Comparison of ENCODE assay signal across 18 cellular contexts in the genomic region with DNA sequence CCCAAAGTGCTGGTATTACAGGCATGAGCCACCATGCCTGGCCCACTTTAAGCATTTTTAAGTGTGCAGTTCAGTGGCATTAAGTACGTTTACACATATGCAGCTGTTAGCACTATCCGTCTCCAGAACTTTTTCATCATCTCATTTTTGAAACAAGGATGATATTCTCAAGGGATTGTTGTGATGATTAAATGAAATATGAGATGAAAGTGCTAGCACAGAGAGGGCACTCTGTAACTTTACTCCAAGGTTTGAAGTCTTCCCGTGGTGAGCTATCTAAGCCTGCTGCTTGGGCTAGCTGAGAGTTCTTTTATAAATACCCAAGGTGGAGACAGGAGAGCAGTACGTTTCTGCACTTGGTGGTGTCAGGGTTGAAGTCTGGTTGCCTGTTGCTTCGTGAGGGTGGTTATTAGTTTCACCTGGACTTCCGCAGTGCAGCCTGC. TPM values are rescaled to one million over a fixed set of nuclear protein-coding genes. Genes with fewer than 3 reads are reported as not detected.
DNase-seq lines count a peak whose midpoint lies in the region; ATAC-seq, FAIRE-seq and TF ChIP-seq lines count a peak whose summit lies in the region.
"Had no signal": no experiment of that assay in that cellular context is flagged by ENCODE, and none has a peak within 500 bp of the region (broad histone marks: within the 10 kb centered on the region; RNA-seq: fewer than 3 reads in every experiment).

No MANE protein-coding gene starts in this region.

- H3K4me3 ChIP-seq in GM23338 (no peak overlapping the region), Karpas-422 (ENCODE audit: low read length) (no peak overlapping the region), K562 (no peak overlapping the region)
- H3K4me3 ChIP-seq: left lung, mucosa of descending colon, smooth muscle cell had no signal

- peak; percentile 19 for DNase-seq in GM23338 (ENCODE audit: low spot score)
- DNase-seq in Karpas-422, result no peak
- DNase-seq in K562 (ENCODE audit: extremely low read depth in 1 of 4, low spot score in 3 of 4), result no peak
- DNase-seq in nephron progenitor cell, result no peak
- DNase-seq in germinal center (ENCODE audit: low spot score), result no peak
- DNase-seq: activated CD4-positive, alpha-beta T cell treated with anti-CD3 and anti-CD28 coated beads for 4 hours; left lung; mucosa of descending colon; NCI-H526; occipital lobe; PC-3 had no signal

- H3K36me3 Mint-ChIP-seq in GM23338 (ENCODE audit: low read depth), result peaks cover 6% of the 10 kb centered on the region; the same call in 2 of the 3 replicates
- peaks cover 35% of the 10 kb centered on the region for H3K36me3 Mint-ChIP-seq in nephron progenitor cell (ENCODE audit: low read depth)

- H3K27me3 Mint-ChIP-seq in GM23338 (ENCODE audit: insufficient read depth, low read depth, poor library complexity), result no peaks in the 10 kb centered on the region
- H3K27me3 Mint-ChIP-seq in nephron progenitor cell (ENCODE audit: low read depth, poor library complexity), result no peaks in the 10 kb centered on the region
- H3K27me3 Mint-ChIP-seq: activated naive CD4-positive, alpha-beta T cell treated with anti-CD3 and anti-CD28 coated beads, Interleukin-2, amount 50 U/mL, for 24 hours; IgD-negative memory B cell had no signal

- TF ChIP-seq POLR2A in K562 (conservative IDR thresholded peaks at IDR 0.05), result no peak

- no TSS peak for BruUV-seq in K562 (replicated peaks; lab: Mats Ljungman, UMichigan)

- H3K27ac Mint-ChIP-seq in GM23338, result no peak overlapping the region
- H3K27ac Mint-ChIP-seq in nephron progenitor cell, result peak overlapping the region; percentile 88
- H3K27ac Mint-ChIP-seq: activated naive CD4-positive, alpha-beta T cell treated with anti-CD3 and anti-CD28 coated beads, Interleukin-2, amount 50 U/mL, for 24 hours had no signal

- WGBS in K562 (ENCODE audit: insufficient coverage, low coverage, missing lambda C conversion rate), result 67% methylated on average over 6 of the region's 6 CpGs

- 0 out of 2 replicates have a peak, but pooled peaks cover 5% of the 10 kb centered on the region for H3F3A ChIP-seq in GM23338 (replicated peaks; ENCODE audit: low read depth)

- H3K9me2 ChIP-seq in GM23338 (ENCODE audit: insufficient read depth), result no peaks in the 10 kb centered on the region
- H3K9me2 ChIP-seq in Karpas-422 (replicated peaks; ENCODE audit: insufficient read depth, low read length), result no peaks in the 10 kb centered on the region

- no peak overlapping the region for H2AFZ ChIP-seq in GM23338
- H2AFZ ChIP-seq in Karpas-422 (ENCODE audit: low read length), result no peak overlapping the region
- H2AFZ ChIP-seq in K562 (ENCODE audit: low read depth, low read length), result no peak overlapping the region

- peak; percentile 41 for ATAC-seq in GM23338
- peak; percentile 29; the same call in 2 of the 3 replicates for ATAC-seq in K562
- no peak for ATAC-seq in GM19035 (IDR thresholded peaks at IDR 0.05; ENCODE audit: unreplicated experiment)
- no peak for ATAC-seq in GM21367 (IDR thresholded peaks at IDR 0.05; ENCODE audit: unreplicated experiment)
- ATAC-seq: left lung, mucosa of descending colon, PC-3 had no signal

- H3K9me3 Mint-ChIP-seq in GM23338, result peaks cover 4% of the 10 kb centered on the region; the same call in 1 of the 3 replicates
- peaks cover 8% of the 10 kb centered on the region for H3K9me3 Mint-ChIP-seq in nephron progenitor cell
- H3K9me3 Mint-ChIP-seq: activated naive CD4-positive, alpha-beta T cell treated with anti-CD3 and anti-CD28 coated beads, Interleukin-2, amount 50 U/mL, for 24 hours; IgD-negative memory B cell had no signal

- CTCF ChIA-PET in K562 (lab: Yijun Ruan, JAX; ENCODE audit: low intra/inter-chr PET ratio), result interaction anchor here (0.6 kb wide), 1 partner anchor 538 kb away, joined by 3 read pairs; no protein-coding TSS in a partner anchor

- H3K79me2 ChIP-seq in GM23338 (replicated peaks; ENCODE audit: insufficient read depth) (peaks cover 100% of the 10 kb centered on the region), Karpas-422 (ENCODE audit: low read length) (peaks cover 95% of the 10 kb centered on the region), K562 (ENCODE audit: control insufficient read depth, insufficient read depth, low read length) (peaks cover 89% of the 10 kb centered on the region)

- H3K4me2 ChIP-seq in GM23338 (peak overlapping the region; percentile 41; the same call in 1 of the 2 replicates), Karpas-422 (ENCODE audit: low read depth, low read length, poor library complexity, severe bottlenecking) (no peak overlapping the region), K562 (ENCODE audit: insufficient read depth, low read length) (no peak overlapping the region)
- H3K4me2 ChIP-seq: smooth muscle cell had no signal

- H4K20me1 ChIP-seq in GM23338 (replicated peaks; ENCODE audit: insufficient read depth) (peaks cover 55% of the 10 kb centered on the region), Karpas-422 (ENCODE audit: insufficient read depth, low read depth, low read length) (0 out of 2 replicates have a peak, but pooled peaks cover 3% of the 10 kb centered on the region), K562 (replicated peaks; ENCODE audit: control insufficient read depth, insufficient read depth, low read length) (peaks cover 25% of the 10 kb centered on the region; the same call in 1 of the 2 replicates)

- H3K9ac ChIP-seq in Karpas-422 (ENCODE audit: low read length) (no peak overlapping the region), K562 (ENCODE audit: insufficient read depth in 1 of 2, low read depth in 2 of 2, low read length in 2 of 2) (no peak overlapping the region)

- no peaks in the 10 kb centered on the region for H3K9me3 ChIP-seq in Karpas-422 (ENCODE audit: low read length)
- no peaks in the 10 kb centered on the region for H3K9me3 ChIP-seq in K562 (replicated peaks; ENCODE audit: control insufficient read depth, insufficient read depth, low read depth, low read length)
- H3K9me3 ChIP-seq: left lung, mucosa of descending colon had no signal

- POLR2A ChIA-PET in K562 (lab: Yijun Ruan, JAX), result interaction anchor here (0.5 to 1.6 kb wide), 5 partner anchors 9 to 276 kb away, joined by 3 to 4 read pairs (median 3); no protein-coding TSS in a partner anchor

- H3K4me1 Mint-ChIP-seq in GM23338 (peaks cover 13% of the 10 kb centered on the region), nephron progenitor cell (peaks cover 60% of the 10 kb centered on the region)

- H3K36me3 ChIP-seq in GM23338 (ENCODE audit: insufficient read depth) (no peaks in the 10 kb centered on the region), Karpas-422 (ENCODE audit: insufficient read depth, low read length) (peaks cover 7% of the 10 kb centered on the region; the same call in 1 of the 2 replicates), K562 (ENCODE audit: control insufficient read depth, insufficient read depth, low read length) (peaks cover 29% of the 10 kb centered on the region)

- H3K4me3 Mint-ChIP-seq in GM23338 (no peak overlapping the region), nephron progenitor cell (peak overlapping the region; percentile 22)
- H3K4me3 Mint-ChIP-seq: activated naive CD4-positive, alpha-beta T cell treated with anti-CD3 and anti-CD28 coated beads, Interleukin-2, amount 50 U/mL, for 24 hours had no signal

- FAIRE-seq in K562 (lab: Jason Lieb, UNC), result no peak
- FAIRE-seq: GM19239 had no signal

- no peak for TF ChIP-seq RAD21 in K562 (CRISPR knock-in tag; conservative IDR thresholded peaks at IDR 0.05 in 1 of 2, IDR thresholded peaks at IDR 0.05 in 1 of 2)

- H3K27me3 ChIP-seq in GM23338 (ENCODE audit: insufficient read depth), result no peaks in the 10 kb centered on the region
- H3K27me3 ChIP-seq in Karpas-422 (ENCODE audit: low read length), result no peaks in the 10 kb centered on the region
- H3K27me3 ChIP-seq in K562 (ENCODE audit: control insufficient read depth in 2 of 2, insufficient read depth in 2 of 2, low read length in 2 of 2), result no peaks in the 10 kb centered on the region
- H3K27me3 ChIP-seq: left lung had no signal

- in situ Hi-C loops in K562 (cut with MboI), result no loop called here

- TF ChIP-seq CTCF in GM23338 (conservative IDR thresholded peaks at IDR 0.05; ENCODE audit: low read depth in 2 of 2) (no peak), K562 (IDR thresholded peaks at IDR 0.05 in 2 of 3, conservative IDR thresholded peaks at IDR 0.05 in 1 of 3; ENCODE audit: insufficient read depth in 2 of 3, low read depth in 1 of 3, low read length in 3 of 3) (no peak), nephron progenitor cell (IDR thresholded peaks at IDR 0.05) (no peak)

- peaks cover 12% of the 10 kb centered on the region for H3K4me1 ChIP-seq in GM23338 (ENCODE audit: insufficient read depth)
- H3K4me1 ChIP-seq in Karpas-422 (ENCODE audit: low read length), result peaks cover 14% of the 10 kb centered on the region
- peaks cover 3 to 12% of the 10 kb centered on the region in 2 experiments; a peak in 3 of 5 replicates for H3K4me1 ChIP-seq in K562 (replicated peaks in 1 of 2; ENCODE audit: control insufficient read depth in 2 of 2, insufficient read depth in 2 of 2, low read length in 2 of 2)

- H3K9me1 ChIP-seq in K562 (ENCODE audit: control insufficient read depth, insufficient read depth, low read length), result no peaks in the 10 kb centered on the region

- TF ChIP-seq EP300 in K562 (IDR thresholded peaks at IDR 0.05; ENCODE audit: low read length), result no peak

- peak overlapping the region; percentile 17; the same call in 1 of the 2 replicates for H3K27ac ChIP-seq in GM23338 (ENCODE audit: low read depth)
- H3K27ac ChIP-seq in Karpas-422 (ENCODE audit: low read length), result 0 out of 2 replicates have a peak overlapping the region, but pooled peaks have one; percentile 17
- H3K27ac ChIP-seq in K562 (ENCODE audit: extremely low read depth, low read depth, low read length), result no peak overlapping the region
- H3K27ac ChIP-seq: C4-2B, left lung had no signal

- intact Hi-C loops in K562 (cut with micrococcal nuclease), result no loop called here

RNA-seq across cellular contexts. Expression of a gene that starts 6.6 kb away (rescaled TPM):
- 47.5 and 52.6 TPM in 2 replicates for total RNA-seq in GM23338 (2014; rRNA removed; shearing (Covaris generic))
- polyA plus RNA-seq in GM23338 (2016; fragmentation: Nextera tagmentation; extraction: Ambion mirVana) (20.3 and 20.4 TPM in 2 replicates), K562 (2011; rRNA removed) (39.7 and 54.8 TPM in 2 replicates), K562 (2014; fragmentation: Illumina TruSeq; extraction: Trizol) (41.0 and 46.3 TPM in 2 replicates), K562 (2014; fragmentation: Nextera tagmentation; extraction: Ambion mirVana) (10 to 100 TPM; 15.9 to 20.2 TPM), K562 (2014; rRNA removed) (26.9 and 30.2 TPM in 2 replicates)
- total RNA-seq in Karpas-422 (2014; rRNA removed; shearing (Covaris generic); ENCODE audit: low replicate concordance), result 22.5 and 25.0 TPM in 2 replicates
- 78.5 and 135 TPM in 2 replicates for total RNA-seq in K562 (2011; cell fraction: chromatin; rRNA removed; ENCODE audit: low replicate concordance)
- 130 and 142 TPM in 2 replicates for total RNA-seq in K562 (2011; cell fraction: nucleolus; rRNA removed)
- total RNA-seq in K562 (2011; cell fraction: nucleoplasm; rRNA removed), result 113 and 145 TPM in 2 replicates
- total RNA-seq in K562 (2014; rRNA removed) (14.5 and 22.1 TPM in 2 replicates), K562 (2014; rRNA removed; fragmentation: Illumina TruSeq; extraction: Trizol) (19.7 and 20.9 TPM in 2 replicates), K562 (2015; rRNA removed; fragmentation: Illumina TruSeq; extraction: Trizol) (25.6 and 29.2 TPM in 2 replicates), K562 (2021) (35.0 and 37.9 TPM in 2 replicates)
- polyA plus RNA-seq in K562 (2011; cell fraction: cytosol; rRNA removed), result 46.2 and 53.5 TPM in 2 replicates
- 53.7 and 73.9 TPM in 2 replicates for polyA plus RNA-seq in K562 (2011; cell fraction: nucleus; rRNA removed)
- 30.7 and 40.9 TPM in 2 replicates for polyA plus RNA-seq in K562 (2012)
- 45.1 and 50.0 TPM in 2 replicates for polyA minus RNA-seq in K562 (2011; rRNA and poly(A)+ RNA removed)
- polyA minus RNA-seq in K562 (2011; cell fraction: cytosol; rRNA and poly(A)+ RNA removed), result 38.8 and 51.2 TPM in 2 replicates
- 41.9 and 70.4 TPM in 2 replicates for polyA minus RNA-seq in K562 (2011; cell fraction: nucleus; rRNA and poly(A)+ RNA removed)

Comparison
In these comparisons a context has a peak if more than half of its experiments do, and no peak if none do; other contexts are left out.
1. ATAC-seq: peak in GM23338 (single experiment) and K562 (single experiment); none in GM19035 (single experiment) and GM21367 (single experiment).